8 cellular contexts compared by ENCODE assay signal in genomic region chr3:49856181-49857005, GRCh38. TPM values are rescaled to one million over a fixed set of nuclear protein-coding genes. Genes with fewer than 3 reads are reported as not detected.
A peak's percentile ranks its signal among the peaks of the same experiment; 100 is the strongest.
DNase-seq lines count a peak whose midpoint lies in the region; ATAC-seq and TF ChIP-seq lines count a peak whose summit lies in the region.

Gene TRAIP (minus strand): TSS chr3:49856564. CDS start chr3:49856453, 111 bp downstream.

- H3K9me3 ChIP-seq in upper lobe of right lung, result no peaks in the 10 kb centered on the region

- peak within 1 kb of the TSS; percentile 75 for H3K4me3 ChIP-seq in upper lobe of right lung

- H3K27me3 ChIP-seq in upper lobe of right lung, result no peaks in the 10 kb centered on the region

- DNase-seq in GM13977 (ENCODE audit: low spot score), result peak; percentile 99
- peak; percentile 35 for DNase-seq in NCI-H1436 treated with DMSO at 0.1 percent for 48 hours (lab: John Stamatoyannopoulos, UW)
- DNase-seq in amniotic epithelial cell (ENCODE audit: low read depth), result peak; percentile 85
- peak; percentile 94 for DNase-seq in left cardiac atrium
- peak; percentile 97 for DNase-seq in posterior vena cava (ENCODE audit: low spot score)
- DNase-seq in upper lobe of right lung, result peak; percentile 94

- in situ Hi-C loops in GM13977 (cut with MboI; ENCODE audit: low pct_unique_long_range_greater_than_20kb, low sequenced_read_pairs, unreplicated experiment), result no loop called here

- ATAC-seq in HG02852 (IDR thresholded peaks at IDR 0.05; ENCODE audit: unreplicated experiment), result peak; percentile 97
- peak; percentile 100 for ATAC-seq in left cardiac atrium
- ATAC-seq in upper lobe of right lung, result peak; percentile 99

- TF ChIP-seq CTCF in GM13977 (IDR thresholded peaks at IDR 0.05; ENCODE audit: extremely low read depth, insufficient read depth, missing control alignments) (peak; percentile 12), upper lobe of right lung (IDR thresholded peaks at IDR 0.05) (no peak)

- peaks cover 6% of the 10 kb centered on the region for H3K4me1 ChIP-seq in upper lobe of right lung

- intact Hi-C loops in T-helper 1 cell treated with Interleukin-12 subunit alpha and Interleukin-12 subunit beta and Interleukin-4 antibody, amounts not matched to agents 30 ng/mL and 1 ng/mL, for 36 hours (cut with micrococcal nuclease), result loop anchor here (1.0 to 5.0 kb wide), 13 partner anchors 50 to 690 kb away; partner anchors contain the start of genes AMIGO3, APEH, CCDC71 and HYAL3
- intact Hi-C loops in left cardiac atrium (cut with DNase I) (no loop called here), posterior vena cava (cut with DNase I) (no loop called here), upper lobe of right lung (cut with DNase I) (no loop called here)

- no peaks in the 10 kb centered on the region for H3K36me3 ChIP-seq in upper lobe of right lung

- peak within 1 kb of the TSS; percentile 76 for H3K27ac ChIP-seq in upper lobe of right lung

RNA-seq across cellular contexts. Expression of gene TRAIP, which starts in this region (rescaled TPM):
- total RNA-seq in T-helper 1 cell treated with Interleukin-12 subunit alpha and Interleukin-12 subunit beta and Interleukin-4 antibody, amounts not matched to agents 30 ng/mL and 1 ng/mL, for 36 hours, result 20.6 and 25.1 TPM in 2 replicates
- total RNA-seq in left cardiac atrium (1 to 10 TPM; 1.4 to 1.7 TPM), posterior vena cava (1 to 10 TPM; 1.5 to 2.2 TPM), upper lobe of right lung (1.5 TPM)

Comparison
In these comparisons a context has a peak if more than half of its experiments do, and no peak if none do; other contexts are left out.
1. Peak in every context shown above with its lines: DNase-seq, ATAC-seq, H3K4me3 ChIP-seq and H3K27ac ChIP-seq.
2. DNase-seq: peak in every context shown above with its lines; median percentile 99 in GM13977; 97 in posterior vena cava; 94 in left cardiac atrium; 94 in upper lobe of right lung; 85 in amniotic epithelial cell; 35 in NCI-H1436 treated with DMSO at 0.1 percent for 48 hours.